Comparison of ENCODE assay signal across 8 cellular contexts in genomic region chr1:72282271-72282656, GRCh38. TPM values are rescaled to one million over a fixed set of nuclear protein-coding genes. Genes with fewer than 3 reads are reported as not detected.
DNase-seq lines count a peak whose midpoint lies in the region; ATAC-seq and TF ChIP-seq lines count a peak whose summit lies in the region.

NEGR1 (minus strand) TSS chr1:72282539.

- no peak for ATAC-seq in HG03354 (IDR thresholded peaks at IDR 0.05; ENCODE audit: poor library complexity, severe bottlenecking, unreplicated experiment)

- TF ChIP-seq CTCF in GM13977 (IDR thresholded peaks at IDR 0.05; ENCODE audit: extremely low read depth, insufficient read depth, missing control alignments), result no peak

- peak within 1 kb of the TSS; percentile 78 for H3K4me3 ChIP-seq in iPS-11a (ENCODE audit: low read depth, low read length)

- DNase-seq in NCI-H2227 (lab: John Stamatoyannopoulos, UW; ENCODE audit: unreplicated experiment) (peak; percentile 45), NCI-H2227 treated with DMSO at 0.1 percent for 48 hours (lab: John Stamatoyannopoulos, UW) (no peak), NCI-H345 treated with DMSO at 0.1 percent for 48 hours (lab: John Stamatoyannopoulos, UW; ENCODE audit: unreplicated experiment) (peak; percentile 29), astrocyte of the hippocampus (ENCODE audit: low read depth, low spot score) (peak; percentile 80), pulmonary artery endothelial cell (ENCODE audit: low read depth, low spot score) (no peak), GM13977 (ENCODE audit: low spot score) (no peak)

- in situ Hi-C loops in GM13977 (cut with MboI; ENCODE audit: low pct_unique_long_range_greater_than_20kb, low sequenced_read_pairs, unreplicated experiment), result no loop called here

RNA-seq across cellular contexts. Expression of gene NEGR1, which starts in this region (rescaled TPM):
- total RNA-seq in pulmonary artery endothelial cell, result 12.4 and 13.3 TPM in 2 replicates

Comparison
In these comparisons a context has a peak if more than half of its experiments do, and no peak if none do; other contexts are left out.
1. DNase-seq: peak in NCI-H2227 (single experiment), NCI-H345 treated with DMSO at 0.1 percent for 48 hours (single experiment) and astrocyte of the hippocampus (single experiment); none in NCI-H2227 treated with DMSO at 0.1 percent for 48 hours (single experiment), pulmonary artery endothelial cell (single experiment) and GM13977 (single experiment).